25 cellular contexts compared by ENCODE assay signal in genomic region chr3:136434429-136434828, GRCh38.
"Had no signal": no experiment of that assay in that cellular context is flagged by ENCODE, and none has a peak within 500 bp of the region (broad histone marks: within the 10 kb centered on the region; RNA-seq: fewer than 3 reads in every experiment).

No MANE protein-coding gene starts in this region.

- H3K4me1 ChIP-seq: left lung, lower lobe of right lung, right atrium auricular region, suprapubic skin, tibial artery, uterus had no signal

- H3K4me3 ChIP-seq: left lung, lower lobe of right lung, ovary, right atrium auricular region, right lobe of liver, smooth muscle cell, suprapubic skin, thoracic aorta, tibial artery, uterus had no signal

- H3K27me3 ChIP-seq: left lung, ovary, right atrium auricular region, right lobe of liver, suprapubic skin, tibial artery, uterus had no signal

- H3K9me3 ChIP-seq: left lung, lower lobe of right lung, ovary, right atrium auricular region, right lobe of liver, suprapubic skin, thoracic aorta, tibial artery, uterus had no signal

- H3K27ac ChIP-seq: left lung, lower lobe of right lung, ovary, right atrium auricular region, right lobe of liver, suprapubic skin, thoracic aorta, tibial artery, uterus had no signal

- H3K27ac Mint-ChIP-seq: mesothelial cell of epicardium; natural killer cell; progenitor cell of endocrine pancreas; stimulated activated naive CD8-positive, alpha-beta T cell treated with anti-CD3 and anti-CD28 coated beads, Interleukin-15, Interleukin-2, amounts not matched to agents 100 ng/mL and 50 ng/mL, for 24 hours; type B pancreatic cell had no signal

- H3K4me1 Mint-ChIP-seq: immature natural killer cell, naive B cell had no signal

- H3K4me3 Mint-ChIP-seq: immature natural killer cell; mesothelial cell of epicardium; naive B cell; natural killer cell; stimulated activated naive CD8-positive, alpha-beta T cell treated with anti-CD3 and anti-CD28 coated beads, Interleukin-15, Interleukin-2, amounts not matched to agents 100 ng/mL and 50 ng/mL, for 24 hours; type B pancreatic cell had no signal

- H3K9me3 Mint-ChIP-seq: immature natural killer cell; naive B cell; natural killer cell; stimulated activated naive CD8-positive, alpha-beta T cell treated with anti-CD3 and anti-CD28 coated beads, Interleukin-15, Interleukin-2, amounts not matched to agents 100 ng/mL and 50 ng/mL, for 24 hours; type B pancreatic cell had no signal

- H3K27me3 Mint-ChIP-seq: naive B cell; progenitor cell of endocrine pancreas; stimulated activated naive CD8-positive, alpha-beta T cell treated with anti-CD3 and anti-CD28 coated beads, Interleukin-15, Interleukin-2, amounts not matched to agents 100 ng/mL and 50 ng/mL, for 24 hours; type B pancreatic cell had no signal

- DNase-seq: hypothalamus; immature natural killer cell; kidney; left colon; left lung; lower lobe of right lung; mammary epithelial cell; mesendoderm; naive B cell; natural killer cell; ovary; right lobe of liver; stimulated activated CD4-positive, alpha-beta T cell treated with anti-CD3 and anti-CD28 coated beads, Interleukin-1b, Interleukin-23, amount 100 ng/mL, for 48 hours; stimulated activated CD4-positive, alpha-beta T cell treated with anti-CD3 and anti-CD28 coated beads, Interleukin-2, amount 100 ng/mL, for 48 hours; stimulated activated naive CD4-positive, alpha-beta T cell; tibial artery; uterus had no signal

- ATAC-seq: left colon, left lung, lower lobe of right lung, natural killer cell, right lobe of liver had no signal

- H3K4me2 ChIP-seq: smooth muscle cell had no signal

- H3K36me3 ChIP-seq: ovary, thoracic aorta, uterus had no signal
